In genomic region chr11:33160587-33160986, GRCh38 we compare ENCODE assay signal across 8 cellular contexts. TPM values are rescaled to one million over a fixed set of nuclear protein-coding genes. Genes with fewer than 3 reads are reported as not detected.
DNase-seq lines count a peak whose midpoint lies in the region; ATAC-seq and TF ChIP-seq lines count a peak whose summit lies in the region.

No MANE protein-coding gene starts in this region.

- peak overlapping the region; percentile 61; the same call in 1 of the 2 replicates for H3K27ac ChIP-seq in MM.1S (ENCODE audit: low read length)
- peak overlapping the region; percentile 60 for H3K27ac ChIP-seq in ectodermal cell (ENCODE audit: insufficient read depth, low read depth, low read length, poor library complexity, severe bottlenecking)

- no peaks in the 10 kb centered on the region for H3K9me3 Mint-ChIP-seq in nephron

- peak overlapping the region; percentile 99 to 100 (median 100) for H3K4me3 Mint-ChIP-seq in nephron

- peaks cover 69% of the 10 kb centered on the region for H3K79me2 ChIP-seq in MM.1S (ENCODE audit: low read length)

- H3K36me3 ChIP-seq in BJ (ENCODE audit: control insufficient read depth, insufficient read depth, low read length) (no peaks in the 10 kb centered on the region), MM.1S (replicated peaks; ENCODE audit: insufficient read depth, low read length) (no peaks in the 10 kb centered on the region), ectodermal cell (ENCODE audit: control insufficient read depth, insufficient read depth, low read length) (no peaks in the 10 kb centered on the region)

- H3K27me3 ChIP-seq in BJ (ENCODE audit: control insufficient read depth, insufficient read depth, low read length): no peaks in the 10 kb centered on the region
- no peaks in the 10 kb centered on the region for H3K27me3 ChIP-seq in MM.1S (replicated peaks; ENCODE audit: insufficient read depth, low read length)
- no peaks in the 10 kb centered on the region for H3K27me3 ChIP-seq in ectodermal cell (ENCODE audit: control insufficient read depth, insufficient read depth, low read length, poor library complexity, severe bottlenecking)

- no peaks in the 10 kb centered on the region for H3K9me3 ChIP-seq in MM.1S (replicated peaks; ENCODE audit: insufficient read depth, low read length)
- no peaks in the 10 kb centered on the region for H3K9me3 ChIP-seq in ectodermal cell (ENCODE audit: control insufficient read depth, low read length)

- H3K4me1 ChIP-seq in MM.1S (ENCODE audit: low read length): peaks cover 4% of the 10 kb centered on the region
- H3K4me1 ChIP-seq in ectodermal cell (ENCODE audit: control insufficient read depth, insufficient read depth, low read length): no peaks in the 10 kb centered on the region

- H3K27me3 Mint-ChIP-seq in nephron (ENCODE audit: low read depth): no peaks in the 10 kb centered on the region

- peaks cover 27% of the 10 kb centered on the region for H3K36me3 Mint-ChIP-seq in nephron (ENCODE audit: low read depth)

- TF ChIP-seq CTCF in BJ (IDR thresholded peaks at IDR 0.05; ENCODE audit: insufficient read depth, low read depth, low read length): no peak
- TF ChIP-seq CTCF in MM.1S (IDR thresholded peaks at IDR 0.05; ENCODE audit: low read length): no peak
- no peak for TF ChIP-seq CTCF in nephron (IDR thresholded peaks at IDR 0.05; ENCODE audit: unreplicated experiment in 3 of 3)

- H2AFZ ChIP-seq in MM.1S (ENCODE audit: low read length): peak overlapping the region; percentile 88; the same call in 1 of the 2 replicates

- WGBS in ectodermal cell, 2 experiments: 0% methylated on average over 5 to 7 of the region's 7 CpGs

- peaks cover 53% of the 10 kb centered on the region for H3K4me1 Mint-ChIP-seq in nephron

- peaks cover 4% of the 10 kb centered on the region for H4K20me1 ChIP-seq in MM.1S (ENCODE audit: insufficient read depth, low read length)

- peak overlapping the region; percentile 87 for H3K9ac ChIP-seq in MM.1S (ENCODE audit: low read length)

- POLR2A ChIA-PET in BJ (lab: Charles Lee): no interaction called here

- H3K9me2 ChIP-seq in MM.1S (replicated peaks; ENCODE audit: insufficient read depth, low read length): no peaks in the 10 kb centered on the region

- H3K4me3 ChIP-seq in BJ (ENCODE audit: low read depth, low read length) (peak overlapping the region; percentile 96), MM.1S (ENCODE audit: low read length) (peak overlapping the region; percentile 84), ectodermal cell (ENCODE audit: insufficient read depth, low read depth, low read length) (peak overlapping the region; percentile 85)

- CTCF ChIA-PET in BJ (lab: Yijun Ruan, JAX): interaction anchor here (1.2 to 7.8 kb wide), 2 partner anchors 102 to 170 kb away, joined by 3 to 48 read pairs; no protein-coding TSS in a partner anchor

- H3K27ac Mint-ChIP-seq in nephron: peak overlapping the region; percentile 98 to 99 (median 99)

- H3F3A ChIP-seq in MM.1S (ENCODE audit: insufficient read depth, low read length): peaks cover 11% of the 10 kb centered on the region; the same call in 1 of the 2 replicates

- H3K4me2 ChIP-seq in MM.1S (ENCODE audit: low read depth, low read length): peak overlapping the region; percentile 85

- no peak for DNase-seq in BJ (ENCODE audit: low read depth)
- DNase-seq in MM.1S: no peak
- DNase-seq in nucleus accumbens (lab: John Stamatoyannopoulos, UW): no peak
- DNase-seq in AG20443 (ENCODE audit: low spot score): no peak

- ATAC-seq in HG03460 (IDR thresholded peaks at IDR 0.05; ENCODE audit: unreplicated experiment): no peak
- ATAC-seq in GM21526 (IDR thresholded peaks at IDR 0.05; ENCODE audit: low FRiP score, unreplicated experiment): no peak

RNA-seq across cellular contexts. Expression of gene CSTF3, which starts 0.7 kb away (rescaled TPM):
- 7.9 and 18.9 TPM in 2 replicates for polyA plus RNA-seq in BJ (2011; rRNA removed)
- polyA minus RNA-seq in BJ (2011; rRNA and poly(A)+ RNA removed): 23.8 and 27.9 TPM in 2 replicates
- 97.6 TPM for polyA plus RNA-seq in ectodermal cell (2013, experiment 1 of 4)
- polyA plus RNA-seq in ectodermal cell (2013, experiment 2 of 4): 90.3 TPM
- 62.4 TPM for polyA plus RNA-seq in ectodermal cell (2013, experiment 3 of 4)
- 73.4 TPM for polyA plus RNA-seq in ectodermal cell (2013, experiment 4 of 4)
